Comparison of ENCODE assay signal across 23 cellular contexts in the genomic region with DNA sequence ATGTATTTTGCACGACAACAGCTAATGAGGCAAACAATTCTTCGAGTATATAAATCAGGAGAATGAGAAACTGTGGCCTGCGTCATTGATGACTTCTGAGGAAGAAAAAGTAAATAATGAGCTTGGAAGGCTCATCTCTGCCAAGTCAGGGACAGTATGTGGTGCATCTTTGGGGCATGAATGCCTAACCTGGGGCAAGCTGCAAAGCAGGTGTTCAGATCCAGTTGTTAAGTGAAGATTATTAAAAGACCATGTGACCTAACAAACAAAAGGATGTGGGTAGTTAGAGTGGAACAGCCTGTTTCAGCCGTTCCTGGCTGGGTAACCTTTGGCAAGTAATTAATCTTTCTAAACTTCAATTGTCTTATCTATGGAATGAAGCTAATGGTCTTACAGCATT.
A peak's percentile ranks its signal among the peaks of the same experiment; 100 is the strongest.
DNase-seq lines count a peak whose midpoint lies in the region; ATAC-seq and TF ChIP-seq lines count a peak whose summit lies in the region.
"Had no signal": no experiment of that assay in that cellular context is flagged by ENCODE, and none has a peak within 500 bp of the region (broad histone marks: within the 10 kb centered on the region; RNA-seq: fewer than 3 reads in every experiment).

No MANE protein-coding gene starts in this region.

- no peak overlapping the region for H4K5ac ChIP-seq in mesendoderm (ENCODE audit: low read length)

- no peaks in the 10 kb centered on the region for H3K79me1 ChIP-seq in mesendoderm (ENCODE audit: low read length)

- no peak overlapping the region for H3K27ac ChIP-seq in mesendoderm (ENCODE audit: low read depth, low read length)
- H3K27ac ChIP-seq: 22Rv1, colonic mucosa, prostate gland had no signal

- no peak overlapping the region for H3K4me2 ChIP-seq in mesendoderm (ENCODE audit: low read length)
- H3K4me2 ChIP-seq: smooth muscle cell had no signal

- H3K56ac ChIP-seq in mesendoderm (ENCODE audit: low read length) = no peak overlapping the region

- H3K27me3 ChIP-seq in mesendoderm (ENCODE audit: insufficient read depth, low read length, poor library complexity) = no peaks in the 10 kb centered on the region
- H3K27me3 ChIP-seq: colonic mucosa, MG63 had no signal

- H3K4me3 ChIP-seq in mesendoderm (ENCODE audit: low read length) = no peak overlapping the region
- H3K4me3 ChIP-seq: colonic mucosa, MG63, prostate gland, smooth muscle cell had no signal

- H2BK5ac ChIP-seq in mesendoderm (ENCODE audit: low read length) = no peak overlapping the region

- peaks cover 69% of the 10 kb centered on the region for H3K4me1 Mint-ChIP-seq in CD14-positive monocyte
- H3K4me1 Mint-ChIP-seq: brain had no signal

- no peak overlapping the region for H3K9ac ChIP-seq in mesendoderm (ENCODE audit: low read length)

- no peak overlapping the region for H3K18ac ChIP-seq in mesendoderm (ENCODE audit: low read length)

- no peaks in the 10 kb centered on the region for H3K27me3 Mint-ChIP-seq in CD14-positive monocyte (ENCODE audit: low read depth in 3 of 3)
- H3K27me3 Mint-ChIP-seq: activated CD8-positive, alpha-beta memory T cell treated with anti-CD3 and anti-CD28 coated beads, Interleukin-2, amount 10 ng/mL, durations not matched to agents 7 days and 5 days; activated naive CD8-positive, alpha-beta T cell treated with anti-CD3 and anti-CD28 coated beads, Interleukin-2, amount 50 U/mL, for 24 hours; B cell; brain had no signal

- peaks cover 9% of the 10 kb centered on the region for H3K4me1 ChIP-seq in mesendoderm (ENCODE audit: control insufficient read depth, low read depth, low read length)
- H3K4me1 ChIP-seq: colonic mucosa, prostate gland had no signal

- no peak overlapping the region for H3K23ac ChIP-seq in mesendoderm (ENCODE audit: low read length)

- no peak overlapping the region for H3K4ac ChIP-seq in mesendoderm (ENCODE audit: low read depth, low read length)

- intact Hi-C loops in CD14-positive monocyte (cut with micrococcal nuclease) = loop anchor here (5.0 to 10.0 kb wide), 3 partner anchors 48 to 92 kb away; no protein-coding TSS in a partner anchor

- no CpG with 5 or more reads among the region's 4 CpGs for WGBS in mesendoderm (ENCODE audit: extremely low coverage, insufficient coverage, low lambda C conversion rate)

- peak overlapping the region in 4 of 7 donors; percentile 36 to 79 (median 60) for H3K27ac Mint-ChIP-seq in CD14-positive monocyte
- H3K27ac Mint-ChIP-seq: activated CD8-positive, alpha-beta memory T cell treated with anti-CD3 and anti-CD28 coated beads, Interleukin-2, amount 10 ng/mL, durations not matched to agents 7 days and 5 days; activated naive CD8-positive, alpha-beta T cell treated with anti-CD3 and anti-CD28 coated beads, Interleukin-2, amount 50 U/mL, for 24 hours; activated T-helper 2 cell treated with anti-CD3 and anti-CD28 coated beads, Interferon-gamma antibody, Interleukin-2, Interleukin-4, amounts not matched to agents 10 μg/mL and 5 μg/mL and 100 μg/mL, durations not matched to agents 14 hours and 24 hours and 36 hours; B cell had no signal

- no peaks in the 10 kb centered on the region for H3K9me3 Mint-ChIP-seq in CD14-positive monocyte
- H3K9me3 Mint-ChIP-seq: activated naive CD8-positive, alpha-beta T cell treated with anti-CD3 and anti-CD28 coated beads, Interleukin-2, amount 50 U/mL, for 24 hours; activated T-helper 2 cell treated with anti-CD3 and anti-CD28 coated beads, Interferon-gamma antibody, Interleukin-2, Interleukin-4, amounts not matched to agents 10 μg/mL and 5 μg/mL and 100 μg/mL, durations not matched to agents 14 hours and 24 hours and 36 hours; brain; neural crest cell had no signal

- no peak for TF ChIP-seq CTCF in CD14-positive monocyte (IDR thresholded peaks at IDR 0.05)

- H2BK120ac ChIP-seq in mesendoderm (ENCODE audit: low read depth, low read length) = peak overlapping the region; percentile 79

- ATAC-seq in HG03159 (IDR thresholded peaks at IDR 0.05; ENCODE audit: unreplicated experiment) = no peak
- no peak for ATAC-seq in HG03095 (IDR thresholded peaks at IDR 0.05; ENCODE audit: unreplicated experiment)
- ATAC-seq: activated CD8-positive, alpha-beta memory T cell treated with anti-CD3 and anti-CD28 coated beads, Interleukin-2, amount 10 ng/mL, durations not matched to agents 7 days and 5 days; activated naive CD8-positive, alpha-beta T cell treated with anti-CD3 and anti-CD28 coated beads, Interleukin-2, amount 50 U/mL, for 24 hours had no signal

- H3K36me3 Mint-ChIP-seq in CD14-positive monocyte = peaks cover 0 to 2% of the 10 kb centered on the region in 2 donors
- H3K36me3 Mint-ChIP-seq: brain had no signal

- H3K79me2 ChIP-seq in mesendoderm (ENCODE audit: control insufficient read depth, insufficient read depth, low read length) = no peaks in the 10 kb centered on the region

- H2BK15ac ChIP-seq in mesendoderm (replicated peaks; ENCODE audit: low read depth) = no peak overlapping the region

- no peaks in the 10 kb centered on the region for H3K36me3 ChIP-seq in mesendoderm (ENCODE audit: control insufficient read depth, insufficient read depth, low read length)
- H3K36me3 ChIP-seq: colonic mucosa, MG63, prostate gland had no signal

- H3K4me3 Mint-ChIP-seq in CD14-positive monocyte = no peak overlapping the region
- H3K4me3 Mint-ChIP-seq: activated CD8-positive, alpha-beta memory T cell treated with anti-CD3 and anti-CD28 coated beads, Interleukin-2, amount 10 ng/mL, durations not matched to agents 7 days and 5 days; activated naive CD8-positive, alpha-beta T cell treated with anti-CD3 and anti-CD28 coated beads, Interleukin-2, amount 50 U/mL, for 24 hours; B cell; brain; neural crest cell had no signal

- no peak overlapping the region for H4K8ac ChIP-seq in mesendoderm (ENCODE audit: low read depth, low read length)

- DNase-seq in DMS53 (lab: John Stamatoyannopoulos, UW) (peak; percentile 32), DMS53 treated with DMSO at 0.1 percent for 48 hours (lab: John Stamatoyannopoulos, UW; ENCODE audit: unreplicated experiment) (no peak), CD14-positive monocyte (ENCODE audit: low spot score) (no peak), NCI-H748 (lab: John Stamatoyannopoulos, UW; ENCODE audit: unreplicated experiment) (peak; percentile 30), mesendoderm (no peak), OCI-M1 (lab: John Stamatoyannopoulos, UW) (no peak)
- DNase-seq: activated CD4-positive, alpha-beta T cell treated with anti-CD3 and anti-CD28 coated beads for 48 hours; activated CD8-positive, alpha-beta memory T cell treated with anti-CD3 and anti-CD28 coated beads, Interleukin-2, amount 10 ng/mL, durations not matched to agents 7 days and 5 days; activated naive CD8-positive, alpha-beta T cell treated with anti-CD3 and anti-CD28 coated beads, Interleukin-2, amount 50 U/mL, for 24 hours; colonic mucosa; MG63; NCI-H446; stimulated activated CD4-positive, alpha-beta T cell treated with anti-CD3 and anti-CD28 coated beads, Interleukin-4, amount 100 ng/mL, for 4 hours; SW 1271 had no signal

- no peak overlapping the region for H2AK5ac ChIP-seq in mesendoderm (ENCODE audit: low read length)

Comparison
In these comparisons a context has a peak if more than half of its experiments do, and no peak if none do; other contexts are left out.
1. DNase-seq: peak in DMS53 (single experiment) and NCI-H748 (single experiment); none in DMS53 treated with DMSO at 0.1 percent for 48 hours (single experiment), CD14-positive monocyte (single experiment), mesendoderm (single experiment) and OCI-M1 (single experiment).